In genomic region chr11:74390697-74391096, GRCh38 we compare ENCODE assay signal across 17 cellular contexts.
"Had no signal": no experiment of that assay in that cellular context is flagged by ENCODE, and none has a peak within 500 bp of the region (broad histone marks: within the 10 kb centered on the region; RNA-seq: fewer than 3 reads in every experiment).

No MANE protein-coding gene starts in this region.

- H3K4me1 Mint-ChIP-seq: nephron had no signal

- H3K36me3 ChIP-seq: heart right ventricle, sigmoid colon had no signal

- H3K9me3 ChIP-seq: body of pancreas, heart right ventricle, mucosa of descending colon, sigmoid colon, testis had no signal

- H3K9me3 Mint-ChIP-seq: activated CD4-positive, alpha-beta T cell treated with anti-CD3 and anti-CD28 coated beads, Interleukin-2, amount 10 ng/mL, durations not matched to agents 7 days and 5 days; nephron had no signal

- H3K4me3 ChIP-seq: body of pancreas, coronary artery, heart right ventricle, mucosa of descending colon, sigmoid colon, SK-N-MC, testis had no signal

- H3K27ac ChIP-seq: body of pancreas, coronary artery, heart right ventricle, sigmoid colon, SK-N-MC, testis had no signal

- H3K4me1 ChIP-seq: testis had no signal

- H3K27ac Mint-ChIP-seq: nephron had no signal

- H3K4me3 Mint-ChIP-seq: activated CD4-positive, alpha-beta T cell treated with anti-CD3 and anti-CD28 coated beads, Interleukin-2, amount 10 ng/mL, durations not matched to agents 7 days and 5 days; nephron had no signal

- H3K27me3 ChIP-seq: body of pancreas, heart right ventricle, sigmoid colon, testis had no signal

- DNase-seq: activated CD4-positive, alpha-beta T cell treated with anti-CD3 and anti-CD28 coated beads, Interleukin-2, amount 10 ng/mL, durations not matched to agents 7 days and 5 days; activated effector memory CD4-positive, alpha-beta T cell treated with anti-CD3 and anti-CD28 coated beads, Interleukin-2, amount 50 U/mL, for 16 hours; body of pancreas; central memory CD4-positive, alpha-beta T cell; effector CD8-positive, alpha-beta T cell; heart right ventricle; islet precursor cell; mammary epithelial cell; mucosa of descending colon; sigmoid colon; stimulated activated CD4-positive, alpha-beta T cell treated with anti-CD3 and anti-CD28 coated beads, Interleukin-2, amount 100 ng/mL, for 24 hours; stimulated activated naive CD4-positive, alpha-beta T cell; testis had no signal

- ATAC-seq: body of pancreas, heart right ventricle, left lobe of liver, mucosa of descending colon had no signal

- H3K27me3 Mint-ChIP-seq: activated CD4-positive, alpha-beta T cell treated with anti-CD3 and anti-CD28 coated beads, Interleukin-2, amount 10 ng/mL, durations not matched to agents 7 days and 5 days had no signal
